8 cellular contexts compared by ENCODE assay signal in genomic region chr19:18593367-18594095, GRCh38. TPM values are rescaled to one million over a fixed set of nuclear protein-coding genes. Genes with fewer than 3 reads are reported as not detected.
A peak's percentile ranks its signal among the peaks of the same experiment; 100 is the strongest.
DNase-seq lines count a peak whose midpoint lies in the region; ATAC-seq and TF ChIP-seq lines count a peak whose summit lies in the region.

No MANE protein-coding gene starts in this region.

- no peak for TF ChIP-seq POLR2A in HCT116 (IDR thresholded peaks at IDR 0.05; ENCODE audit: borderline replicate concordance, extremely low read depth, insufficient read depth, insufficient read length)

- H4K20me1 ChIP-seq in HCT116 (ENCODE audit: insufficient read depth): no peaks in the 10 kb centered on the region

- no peaks in the 10 kb centered on the region for H3K9me2 ChIP-seq in HCT116 (ENCODE audit: insufficient read depth)

- RAD21 ChIA-PET in HCT116 (lab: Charles Lee; ENCODE audit: low non-redundant PET in 1 of 2, low total read pairs in 2 of 2, uncharacterized antibody in 2 of 2, unreplicated experiment in 2 of 2): interaction anchor here (0.7 to 0.8 kb wide), 2 partner anchors 72 to 83 kb away, joined by 3 to 4 read pairs; partner anchors contain the start of gene ELL (in 1 of the 2)

- intact Hi-C loops in HCT116 (cut with micrococcal nuclease): loop anchor here (5.0 kb wide), 2 partner anchors 44 to 126 kb away; partner anchors contain the start of gene KLHL26
- intact Hi-C loops in naive thymus-derived CD4-positive, alpha-beta T cell (cut with micrococcal nuclease): loop anchor here in 1 of 2 donors (1.0 to 2.0 kb wide), 5 partner anchors 36 to 273 kb away; partner anchors contain the start of gene KXD1

- TF ChIP-seq CTCF in C4-2B (conservative IDR thresholded peaks at IDR 0.05): no peak
- TF ChIP-seq CTCF in HCT116 (IDR thresholded peaks at IDR 0.05 in 2 of 3, conservative IDR thresholded peaks at IDR 0.05 in 1 of 3; ENCODE audit: borderline replicate concordance in 1 of 3, insufficient read depth in 1 of 3, low read depth in 2 of 3, low read length in 2 of 3): no peak
- TF ChIP-seq CTCF in brain (conservative IDR thresholded peaks at IDR 0.05): no peak

- no peak for TF ChIP-seq RAD21 in HCT116 (IDR thresholded peaks at IDR 0.05; ENCODE audit: low read depth)

- H3K9me3 ChIP-seq in HCT116 (ENCODE audit: control insufficient read depth in 1 of 2, insufficient read depth in 1 of 2, low read depth in 1 of 2, low read length in 2 of 2): no peaks in the 10 kb centered on the region
- no peaks in the 10 kb centered on the region for H3K9me3 ChIP-seq in naive thymus-derived CD4-positive, alpha-beta T cell (ENCODE audit: control insufficient read depth in 2 of 3, low read length in 3 of 3)

- H3K79me2 ChIP-seq in HCT116 (ENCODE audit: insufficient read depth, low read length): peaks cover 13% of the 10 kb centered on the region; the same call in 1 of the 2 replicates

- H3K27ac Mint-ChIP-seq in brain: peak overlapping the region in 4 of 5 experiments; percentile 42 to 81 (median 72)
- H3K27ac Mint-ChIP-seq in naive thymus-derived CD4-positive, alpha-beta T cell: peak overlapping the region in 6 of 9 donors; percentile 38 to 84 (median 72)

- peak overlapping the region; percentile 52 for H3K27ac ChIP-seq in C4-2B
- H3K27ac ChIP-seq in HCT116 (ENCODE audit: low read depth, low read length): peak overlapping the region; percentile 52
- H3K27ac ChIP-seq in naive thymus-derived CD4-positive, alpha-beta T cell (ENCODE audit: low read depth, low read length): no peak overlapping the region

- peaks cover 16% of the 10 kb centered on the region for H3K27me3 Mint-ChIP-seq in brain
- peaks cover 0 to 23% (median 0%) of the 10 kb centered on the region in 5 donors for H3K27me3 Mint-ChIP-seq in naive thymus-derived CD4-positive, alpha-beta T cell

- POLR2A ChIA-PET in HCT116 (lab: Charles Lee): interaction anchor here (0.6 kb wide), 1 partner anchor 153 kb away, joined by 3 read pairs; no protein-coding TSS in a partner anchor
- POLR2A ChIA-PET in naive thymus-derived CD4-positive, alpha-beta T cell (lab: Charles Lee): interaction anchor here (0.9 to 2.8 kb wide), 9 partner anchors 11 to 254 kb away, joined by 3 to 10 read pairs (median 3); partner anchors contain the start of genes FKBP8, KXD1, UBA52 and UPF1

- no peak for DNase-seq in HCT116 (ENCODE audit: low read depth, low spot score)
- no peak for DNase-seq in naive thymus-derived CD4-positive, alpha-beta T cell
- DNase-seq in SK-N-DZ (ENCODE audit: low spot score): no peak
- no peak for DNase-seq in dedifferentiated amniotic fluid mesenchymal stem cell (ENCODE audit: extremely low spot score)
- DNase-seq in inferior parietal cortex (ENCODE audit: extremely low spot score): no peak

- 0 out of 4 replicates have a peak, but pooled peaks cover 0 to 4% of the 10 kb centered on the region in 2 experiments for H3K36me3 ChIP-seq in HCT116 (ENCODE audit: control insufficient read depth in 1 of 2, insufficient read depth in 2 of 2, low read length in 2 of 2)
- H3K36me3 ChIP-seq in naive thymus-derived CD4-positive, alpha-beta T cell (ENCODE audit: control insufficient read depth in 2 of 3, insufficient read depth in 3 of 3, low read length in 3 of 3): peaks cover 0 to 7% (median 0%) of the 10 kb centered on the region in 3 experiments

- H3K27me3 ChIP-seq in HCT116 (ENCODE audit: insufficient read depth, low read length): no peaks in the 10 kb centered on the region
- no peaks in the 10 kb centered on the region for H3K27me3 ChIP-seq in naive thymus-derived CD4-positive, alpha-beta T cell (ENCODE audit: control insufficient read depth in 2 of 2, insufficient read depth in 2 of 2, low read length in 2 of 2)

- H3K4me3 ChIP-seq in HCT116 (replicated peaks in 1 of 2; ENCODE audit: low read depth in 1 of 2, low read length in 2 of 2): peak overlapping the region; percentile 37 to 54
- H3K4me3 ChIP-seq in naive thymus-derived CD4-positive, alpha-beta T cell (ENCODE audit: low read length): no peak overlapping the region

- H3K4me1 ChIP-seq in HCT116 (ENCODE audit: control insufficient read depth in 1 of 2, insufficient read depth in 2 of 2, low read length in 2 of 2): peaks cover 15 to 42% of the 10 kb centered on the region in 2 experiments; a peak in 3 of 4 replicates
- H3K4me1 ChIP-seq in naive thymus-derived CD4-positive, alpha-beta T cell (ENCODE audit: control insufficient read depth in 2 of 2, insufficient read depth in 2 of 2, low read length in 2 of 2): peaks cover 17 to 29% of the 10 kb centered on the region in 2 donors

- peaks cover 3% of the 10 kb centered on the region for H3K36me3 Mint-ChIP-seq in brain
- peaks cover 0 to 12% (median 0%) of the 10 kb centered on the region in 5 donors for H3K36me3 Mint-ChIP-seq in naive thymus-derived CD4-positive, alpha-beta T cell

- ATAC-seq in HCT116: no peak
- no peak for ATAC-seq in naive thymus-derived CD4-positive, alpha-beta T cell
- ATAC-seq in GM19351 (IDR thresholded peaks at IDR 0.05; ENCODE audit: unreplicated experiment): no peak

- no TSS peak for BruUV-seq in HCT116 (replicated peaks; lab: Mats Ljungman, UMichigan)

- peaks cover 41% of the 10 kb centered on the region for H3K4me1 Mint-ChIP-seq in brain
- peaks cover 6 to 48% (median 29%) of the 10 kb centered on the region in 7 donors for H3K4me1 Mint-ChIP-seq in naive thymus-derived CD4-positive, alpha-beta T cell

- no peak overlapping the region for H2AFZ ChIP-seq in HCT116 (ENCODE audit: low read depth, low read length, poor library complexity, severe bottlenecking)

- H3K4me2 ChIP-seq in HCT116 (ENCODE audit: low read length): peak overlapping the region; percentile 85

- peak overlapping the region; percentile 71 to 81 (median 80) for H3K4me3 Mint-ChIP-seq in brain
- H3K4me3 Mint-ChIP-seq in naive thymus-derived CD4-positive, alpha-beta T cell: peak overlapping the region in 9 of 10 donors; percentile 38 to 86 (median 60)

- H3K9ac ChIP-seq in HCT116 (ENCODE audit: low read length): peak overlapping the region; percentile 63

- CTCF ChIA-PET in HCT116 (lab: Charles Lee): interaction anchor here (0.5 to 7.5 kb wide), 12 partner anchors 9 to 254 kb away, joined by 3 to 39 read pairs (median 4); partner anchors contain the start of genes CRLF1, TMEM59L and UBA52
- CTCF ChIA-PET in naive thymus-derived CD4-positive, alpha-beta T cell (lab: Charles Lee): interaction anchor here (0.6 to 2.7 kb wide), 10 partner anchors 75 to 267 kb away, joined by 3 to 20 read pairs (median 3); partner anchors contain the start of gene UPF1

- no peaks in the 10 kb centered on the region for H3K9me3 Mint-ChIP-seq in brain
- peaks cover 0 to 2% (median 0%) of the 10 kb centered on the region in 11 donors for H3K9me3 Mint-ChIP-seq in naive thymus-derived CD4-positive, alpha-beta T cell

TF ChIP-seq in HCT116, 20 proteins besides CTCF, POLR2A, EP300 and RAD21 (continues in another document):
- TF ChIP-seq SIN3A (IDR thresholded peaks at IDR 0.05; ENCODE audit: low read depth) (no peak), ZFX (IDR thresholded peaks at IDR 0.05) (no peak), SRF (IDR thresholded peaks at IDR 0.05; ENCODE audit: low read depth) (no peak), MAX (IDR thresholded peaks at IDR 0.05) (no peak)

RNA-seq across cellular contexts. Expression of gene REX1BD, which starts 4.9 kb away (rescaled TPM):
- total RNA-seq in HCT116 (2021; ENCODE audit: unreplicated experiment): 97.1 TPM
- 107 and 110 TPM in 2 replicates for polyA plus RNA-seq in HCT116 (2012)
- 32.9 TPM for polyA plus RNA-seq in brain (ENCODE audit: insufficient read depth, low read depth, low replicate concordance)
- total RNA-seq in naive thymus-derived CD4-positive, alpha-beta T cell: 100 to 1,000 TPM in 4 of 5 experiments, 10 to 100 TPM in 1; 83.9 to 152 (median 116) TPM
- polyA plus RNA-seq in naive thymus-derived CD4-positive, alpha-beta T cell: 100 to 1,000 TPM; 164 to 197 TPM
- polyA plus RNA-seq in SK-N-DZ (2014; cell fraction: cytosol; rRNA removed): 112 and 138 TPM in 2 replicates
- 476 and 597 TPM in 2 replicates for polyA plus RNA-seq in SK-N-DZ (2014; cell fraction: nucleus; rRNA removed)

RNA-seq across cellular contexts. Expression of gene CRLF1, which starts 13.1 kb away (rescaled TPM):
- total RNA-seq in HCT116 (2021; ENCODE audit: unreplicated experiment): 43.0 TPM
- polyA plus RNA-seq in HCT116 (2012): 60.6 and 80.0 TPM in 2 replicates
- 22.2 TPM for polyA plus RNA-seq in brain (ENCODE audit: insufficient read depth, low read depth, low replicate concordance)
- total RNA-seq in naive thymus-derived CD4-positive, alpha-beta T cell: not detected
- polyA plus RNA-seq in naive thymus-derived CD4-positive, alpha-beta T cell: under 1 TPM; 0.28 to 0.49 TPM
- polyA plus RNA-seq in SK-N-DZ (2014; cell fraction: cytosol; rRNA removed): 10.9 and 26.9 TPM in 2 replicates
- polyA plus RNA-seq in SK-N-DZ (2014; cell fraction: nucleus; rRNA removed): 5.0 and 5.3 TPM in 2 replicates

RNA-seq across cellular contexts. Expression of gene TMEM59L, which starts 19.1 kb away (rescaled TPM):
- 14.3 TPM for total RNA-seq in HCT116 (2021; ENCODE audit: unreplicated experiment)
- 21.3 and 22.7 TPM in 2 replicates for polyA plus RNA-seq in HCT116 (2012)
- polyA plus RNA-seq in brain (ENCODE audit: insufficient read depth, low read depth, low replicate concordance): 124 TPM
- under 1 TPM in 2 of 5 experiments, not detected in 3; 0.22 to 0.24 TPM for total RNA-seq in naive thymus-derived CD4-positive, alpha-beta T cell
- under 1 TPM; 0.37 to 0.74 TPM for polyA plus RNA-seq in naive thymus-derived CD4-positive, alpha-beta T cell
- polyA plus RNA-seq in SK-N-DZ (2014; cell fraction: cytosol; rRNA removed): 8.1 and 9.2 TPM in 2 replicates
- polyA plus RNA-seq in SK-N-DZ (2014; cell fraction: nucleus; rRNA removed): 35.4 and 50.9 TPM in 2 replicates

RNA-seq across cellular contexts. Expression of gene UBA52, which starts 21.9 kb away (rescaled TPM):
- total RNA-seq in HCT116 (2021; ENCODE audit: unreplicated experiment): 1,743 TPM
- polyA plus RNA-seq in HCT116 (2012): 3,327 and 3,735 TPM in 2 replicates
- 1,684 TPM for polyA plus RNA-seq in brain (ENCODE audit: insufficient read depth, low read depth, low replicate concordance)
- 1,000 to 10,000 TPM; 1,563 to 2,429 (median 2,196) TPM for total RNA-seq in naive thymus-derived CD4-positive, alpha-beta T cell
- polyA plus RNA-seq in naive thymus-derived CD4-positive, alpha-beta T cell: 1,000 to 10,000 TPM; 2,042 to 2,197 TPM
- polyA plus RNA-seq in SK-N-DZ (2014; cell fraction: cytosol; rRNA removed): 826 and 902 TPM in 2 replicates
- polyA plus RNA-seq in SK-N-DZ (2014; cell fraction: nucleus; rRNA removed): 558 and 639 TPM in 2 replicates

RNA-seq across cellular contexts. Expression of gene KXD1, which starts 35.9 kb away (rescaled TPM):
- total RNA-seq in HCT116 (2021; ENCODE audit: unreplicated experiment): 139 TPM
- polyA plus RNA-seq in HCT116 (2012): 212 and 220 TPM in 2 replicates
- 93.5 TPM for polyA plus RNA-seq in brain (ENCODE audit: insufficient read depth, low read depth, low replicate concordance)
- total RNA-seq in naive thymus-derived CD4-positive, alpha-beta T cell: 100 to 1,000 TPM in 2 of 5 experiments, 10 to 100 TPM in 3; 74.7 to 108 (median 99.9) TPM
- 10 to 100 TPM; 70.3 to 78.5 TPM for polyA plus RNA-seq in naive thymus-derived CD4-positive, alpha-beta T cell
- polyA plus RNA-seq in SK-N-DZ (2014; cell fraction: cytosol; rRNA removed): 89.4 and 109 TPM in 2 replicates
- 75.4 and 103 TPM in 2 replicates for polyA plus RNA-seq in SK-N-DZ (2014; cell fraction: nucleus; rRNA removed)

Comparison
In these comparisons a context has a peak if more than half of its experiments do, and no peak if none do; other contexts are left out.
1. RNA of gene CRLF1, which starts 13.1 kb away (total RNA-seq): 43.0 TPM in HCT116 (single experiment); not detected in naive thymus-derived CD4-positive, alpha-beta T cell; every median in the first group is over 10 times any median in the second.
2. RNA of gene TMEM59L, which starts 19.1 kb away (total RNA-seq): 14.3 TPM in HCT116 (single experiment); 0.22 to 0.24 TPM in naive thymus-derived CD4-positive, alpha-beta T cell; every median in the first group is over 10 times any median in the second.